Comparison of ENCODE assay signal across 1 cellular context in genomic region chr15:25394893-25395292, GRCh38.
TF ChIP-seq lines count a peak whose summit lies in the region.

No MANE protein-coding gene starts in this region.

TF ChIP-seq in WTC11, 78 proteins besides CTCF, POLR2A, EP300 and RAD21 (continued from another document):
- TF ChIP-seq E2F4 (CRISPR knock-in tag; IDR thresholded peaks at IDR 0.05; ENCODE audit: borderline replicate concordance, low read depth) (no peak), TEAD1 (CRISPR knock-in tag; IDR thresholded peaks at IDR 0.05) (no peak), RELA (CRISPR knock-in tag; IDR thresholded peaks at IDR 0.05; ENCODE audit: borderline replicate concordance) (no peak), ESRRA (CRISPR knock-in tag; IDR thresholded peaks at IDR 0.05; ENCODE audit: borderline replicate concordance) (no peak), NFATC4 (CRISPR knock-in tag; IDR thresholded peaks at IDR 0.05) (no peak), ELF4 (CRISPR knock-in tag; IDR thresholded peaks at IDR 0.05; ENCODE audit: low read depth) (no peak), FOXJ3 (CRISPR knock-in tag; IDR thresholded peaks at IDR 0.05; ENCODE audit: borderline replicate concordance) (no peak), ATF2 (CRISPR knock-in tag; IDR thresholded peaks at IDR 0.05; ENCODE audit: borderline replicate concordance, low read depth) (no peak), JAZF1 (CRISPR knock-in tag; IDR thresholded peaks at IDR 0.05) (no peak), ZNF263 (CRISPR knock-in tag; IDR thresholded peaks at IDR 0.05; ENCODE audit: low read depth) (no peak), IRF2 (CRISPR knock-in tag; IDR thresholded peaks at IDR 0.05; ENCODE audit: borderline replicate concordance, low read depth) (no peak)
